Comparison of ENCODE assay signal across 15 cellular contexts in genomic region chr12:54032220-54032619, GRCh38. TPM values are rescaled to one million over a fixed set of nuclear protein-coding genes. Genes with fewer than 3 reads are reported as not detected.
DNase-seq lines count a peak whose midpoint lies in the region; ATAC-seq and TF ChIP-seq lines count a peak whose summit lies in the region.
"Had no signal": no experiment of that assay in that cellular context is flagged by ENCODE, and none has a peak within 500 bp of the region (broad histone marks: within the 10 kb centered on the region; RNA-seq: fewer than 3 reads in every experiment).

No MANE protein-coding gene starts in this region.

- H3K9me3 ChIP-seq in Peyer's patch = peaks cover 0 to 4% (median 0%) of the 10 kb centered on the region in 4 donors
- no peaks in the 10 kb centered on the region for H3K9me3 ChIP-seq in iPS-15b (ENCODE audit: control insufficient read depth, insufficient read depth, low read length)
- H3K9me3 ChIP-seq: thyroid gland had no signal

- peak overlapping the region; percentile 28 for H3K27ac Mint-ChIP-seq in activated CD4-positive, alpha-beta T cell treated with anti-CD3 and anti-CD28 coated beads, Interleukin-2, amount 10 ng/mL, durations not matched to agents 7 days and 5 days
- H3K27ac Mint-ChIP-seq in activated CD4-positive, alpha-beta T cell treated with anti-CD3 and anti-CD28 coated beads, Interleukin-2, amount 10 ng/mL, durations not matched to agents 24 days and 14 days = no peak overlapping the region
- H3K27ac Mint-ChIP-seq in stimulated activated naive B cell treated with anti-CD40 and anti-IgM and Interleukin-4, amounts not matched to agents 10 μg/mL and 1 μg/mL and 100 μg/mL, for 72 hours = peak overlapping the region; percentile 80
- H3K27ac Mint-ChIP-seq: activated naive CD8-positive, alpha-beta T cell treated with anti-CD3 and anti-CD28 coated beads, Interleukin-2, amount 50 U/mL, for 24 hours had no signal

- H3K4me3 ChIP-seq in Peyer's patch (peak overlapping the region in 1 of 4 donors; percentile 41), iPS-15b (ENCODE audit: low read depth, low read length) (peak overlapping the region; percentile 16)
- H3K4me3 ChIP-seq: thyroid gland had no signal

- peaks cover 0 to 13% of the 10 kb centered on the region in 2 donors for H3K27me3 ChIP-seq in Peyer's patch
- peaks cover 100% of the 10 kb centered on the region for H3K27me3 ChIP-seq in iPS-15b (ENCODE audit: control insufficient read depth, insufficient read depth, low read length)

- H3K27ac ChIP-seq in Peyer's patch = peak overlapping the region in 3 of 4 donors; percentile 18 to 94 (median 83)
- H3K27ac ChIP-seq: RWPE1, spleen, thyroid gland had no signal

- TF ChIP-seq CTCF in Peyer's patch (IDR thresholded peaks at IDR 0.05) = no peak

- peaks cover 86% of the 10 kb centered on the region for H3K27me3 Mint-ChIP-seq in activated CD4-positive, alpha-beta T cell treated with anti-CD3 and anti-CD28 coated beads, Interleukin-2, amount 10 ng/mL, durations not matched to agents 7 days and 5 days
- peaks cover 83% of the 10 kb centered on the region for H3K27me3 Mint-ChIP-seq in activated CD4-positive, alpha-beta T cell treated with anti-CD3 and anti-CD28 coated beads, Interleukin-2, amount 10 ng/mL, durations not matched to agents 24 days and 14 days
- H3K27me3 Mint-ChIP-seq in stimulated activated naive B cell treated with anti-CD40 and anti-IgM and Interleukin-4, amounts not matched to agents 10 μg/mL and 1 μg/mL and 100 μg/mL, for 72 hours = peaks cover 79 to 92% of the 10 kb centered on the region in 2 donors

- H3K9ac ChIP-seq in iPS-15b (ENCODE audit: low read depth, low read length) = no peak overlapping the region

- CTCF ChIA-PET in activated CD4-positive, alpha-beta T cell treated with anti-CD3 and anti-CD28 coated beads, Interleukin-2, amount 10 ng/mL, durations not matched to agents 7 days and 5 days (lab: Charles Lee) = interaction anchor here (0.6 to 3.2 kb wide), 36 partner anchors 8 to 530 kb away, joined by 3 to 29 read pairs (median 5); partner anchors contain the start of genes HOXC12, HOXC4, HOXC8 and SMUG1

- H3K4me1 ChIP-seq in Peyer's patch (peaks cover 0 to 32% (median 9%) of the 10 kb centered on the region in 4 donors), iPS-15b (ENCODE audit: control insufficient read depth, insufficient read depth, low read length) (peaks cover 2% of the 10 kb centered on the region)

- H3K36me3 ChIP-seq in Peyer's patch = no peaks in the 10 kb centered on the region
- H3K36me3 ChIP-seq in iPS-15b (ENCODE audit: control insufficient read depth, insufficient read depth, low read length) = no peaks in the 10 kb centered on the region
- H3K36me3 ChIP-seq: spleen, thyroid gland had no signal

- peaks cover 27% of the 10 kb centered on the region for H3K4me1 Mint-ChIP-seq in activated CD4-positive, alpha-beta T cell treated with anti-CD3 and anti-CD28 coated beads, Interleukin-2, amount 10 ng/mL, durations not matched to agents 7 days and 5 days
- peaks cover 19% of the 10 kb centered on the region for H3K4me1 Mint-ChIP-seq in activated CD4-positive, alpha-beta T cell treated with anti-CD3 and anti-CD28 coated beads, Interleukin-2, amount 10 ng/mL, durations not matched to agents 24 days and 14 days
- H3K4me1 Mint-ChIP-seq in stimulated activated naive B cell treated with anti-CD40 and anti-IgM and Interleukin-4, amounts not matched to agents 10 μg/mL and 1 μg/mL and 100 μg/mL, for 72 hours = peaks cover 30 to 33% of the 10 kb centered on the region in 2 donors

- intact Hi-C loops in activated CD4-positive, alpha-beta T cell treated with anti-CD3 and anti-CD28 coated beads, Interleukin-2, amount 10 ng/mL, durations not matched to agents 24 days and 14 days (cut with micrococcal nuclease) = loop anchor here (1.0 to 5.0 kb wide), 5 partner anchors 15 to 159 kb away; no protein-coding TSS in a partner anchor

- ATAC-seq in stimulated activated naive B cell treated with anti-CD40 and anti-IgM and Interleukin-4, amounts not matched to agents 10 μg/mL and 1 μg/mL and 100 μg/mL, for 72 hours (replicated peaks) = no peak
- ATAC-seq in GM19324 (IDR thresholded peaks at IDR 0.05; ENCODE audit: low FRiP score, unreplicated experiment) = no peak
- ATAC-seq: activated naive CD8-positive, alpha-beta T cell treated with anti-CD3 and anti-CD28 coated beads, Interleukin-2, amount 50 U/mL, for 24 hours had no signal

- no peak for TF ChIP-seq POLR2A in Peyer's patch (IDR thresholded peaks at IDR 0.05)

- H3K36me3 Mint-ChIP-seq in activated CD4-positive, alpha-beta T cell treated with anti-CD3 and anti-CD28 coated beads, Interleukin-2, amount 10 ng/mL, durations not matched to agents 7 days and 5 days (ENCODE audit: low read depth) = no peaks in the 10 kb centered on the region
- H3K36me3 Mint-ChIP-seq in activated CD4-positive, alpha-beta T cell treated with anti-CD3 and anti-CD28 coated beads, Interleukin-2, amount 10 ng/mL, durations not matched to agents 24 days and 14 days (ENCODE audit: low read depth) = no peaks in the 10 kb centered on the region
- H3K36me3 Mint-ChIP-seq in stimulated activated naive B cell treated with anti-CD40 and anti-IgM and Interleukin-4, amounts not matched to agents 10 μg/mL and 1 μg/mL and 100 μg/mL, for 72 hours = peaks cover 0 to 1% of the 10 kb centered on the region in 2 donors

- no peak overlapping the region for H3K4me3 Mint-ChIP-seq in activated CD4-positive, alpha-beta T cell treated with anti-CD3 and anti-CD28 coated beads, Interleukin-2, amount 10 ng/mL, durations not matched to agents 7 days and 5 days
- no peak overlapping the region for H3K4me3 Mint-ChIP-seq in activated CD4-positive, alpha-beta T cell treated with anti-CD3 and anti-CD28 coated beads, Interleukin-2, amount 10 ng/mL, durations not matched to agents 24 days and 14 days
- peak overlapping the region in 1 of 2 donors; percentile 28 for H3K4me3 Mint-ChIP-seq in stimulated activated naive B cell treated with anti-CD40 and anti-IgM and Interleukin-4, amounts not matched to agents 10 μg/mL and 1 μg/mL and 100 μg/mL, for 72 hours

- POLR2A ChIA-PET in activated CD4-positive, alpha-beta T cell treated with anti-CD3 and anti-CD28 coated beads, Interleukin-2, amount 10 ng/mL, durations not matched to agents 7 days and 5 days (lab: Charles Lee) = interaction anchor here (1.4 kb wide), 1 partner anchor 159 kb away, joined by 7 read pairs; no protein-coding TSS in a partner anchor

- no peaks in the 10 kb centered on the region for H3K9me3 Mint-ChIP-seq in activated CD4-positive, alpha-beta T cell treated with anti-CD3 and anti-CD28 coated beads, Interleukin-2, amount 10 ng/mL, durations not matched to agents 7 days and 5 days
- no peaks in the 10 kb centered on the region for H3K9me3 Mint-ChIP-seq in activated CD4-positive, alpha-beta T cell treated with anti-CD3 and anti-CD28 coated beads, Interleukin-2, amount 10 ng/mL, durations not matched to agents 24 days and 14 days
- no peaks in the 10 kb centered on the region for H3K9me3 Mint-ChIP-seq in stimulated activated naive B cell treated with anti-CD40 and anti-IgM and Interleukin-4, amounts not matched to agents 10 μg/mL and 1 μg/mL and 100 μg/mL, for 72 hours
- H3K9me3 Mint-ChIP-seq: activated naive CD8-positive, alpha-beta T cell treated with anti-CD3 and anti-CD28 coated beads, Interleukin-2, amount 50 U/mL, for 24 hours had no signal

- DNase-seq in activated CD4-positive, alpha-beta T cell treated with anti-CD3 and anti-CD28 coated beads, Interleukin-2, amount 10 ng/mL, durations not matched to agents 7 days and 5 days = no peak
- DNase-seq in activated CD4-positive, alpha-beta T cell treated with anti-CD3 and anti-CD28 coated beads, Interleukin-2, amount 10 ng/mL, durations not matched to agents 24 days and 14 days = no peak
- DNase-seq in Peyer's patch = no peak
- no peak for DNase-seq in stimulated activated naive B cell treated with anti-CD40 and anti-IgM and Interleukin-4, amounts not matched to agents 10 μg/mL and 1 μg/mL and 100 μg/mL, for 72 hours
- no peak for DNase-seq in HCEC 1CT
- DNase-seq in T-helper 9 cell = no peak

RNA-seq across cellular contexts. Expression of gene HOXC5, which starts 0.6 kb away (rescaled TPM):
- total RNA-seq in activated CD4-positive, alpha-beta T cell treated with anti-CD3 and anti-CD28 coated beads, Interleukin-2, amount 10 ng/mL, durations not matched to agents 7 days and 5 days = not detected
- not detected in 2 replicates for total RNA-seq in activated CD4-positive, alpha-beta T cell treated with anti-CD3 and anti-CD28 coated beads, Interleukin-2, amount 10 ng/mL, durations not matched to agents 24 days and 14 days
- not detected for total RNA-seq in Peyer's patch
- total RNA-seq: A172; activated CD4-positive, alpha-beta memory T cell treated with anti-CD3 and anti-CD28 coated beads for 36 hours; left ventricle myocardium superior; spleen had no signal

RNA-seq across cellular contexts. Expression of gene HOXC6, which starts 4.0 kb away (rescaled TPM):
- total RNA-seq in activated CD4-positive, alpha-beta T cell treated with anti-CD3 and anti-CD28 coated beads, Interleukin-2, amount 10 ng/mL, durations not matched to agents 7 days and 5 days = not detected
- not detected in 2 replicates for total RNA-seq in activated CD4-positive, alpha-beta T cell treated with anti-CD3 and anti-CD28 coated beads, Interleukin-2, amount 10 ng/mL, durations not matched to agents 24 days and 14 days
- 1 to 10 TPM in 2 of 4 donors, under 1 TPM in 2; 0.70 to 1.7 (median 1.3) TPM for total RNA-seq in Peyer's patch
- total RNA-seq: activated CD4-positive, alpha-beta memory T cell treated with anti-CD3 and anti-CD28 coated beads for 36 hours; thyroid gland had no signal

RNA-seq across cellular contexts. Expression of gene HOXC4, which starts 21.4 kb away (rescaled TPM):
- total RNA-seq in activated CD4-positive, alpha-beta T cell treated with anti-CD3 and anti-CD28 coated beads, Interleukin-2, amount 10 ng/mL, durations not matched to agents 7 days and 5 days = not detected
- not detected in 2 replicates for total RNA-seq in activated CD4-positive, alpha-beta T cell treated with anti-CD3 and anti-CD28 coated beads, Interleukin-2, amount 10 ng/mL, durations not matched to agents 24 days and 14 days
- 1 to 10 TPM; 1.1 to 8.3 (median 1.8) TPM for total RNA-seq in Peyer's patch
- total RNA-seq: A172, left ventricle myocardium superior had no signal

RNA-seq across cellular contexts. Expression of gene HOXC8, which starts 23.4 kb away (rescaled TPM):
- not detected for total RNA-seq in activated CD4-positive, alpha-beta T cell treated with anti-CD3 and anti-CD28 coated beads, Interleukin-2, amount 10 ng/mL, durations not matched to agents 7 days and 5 days
- not detected in 2 replicates for total RNA-seq in activated CD4-positive, alpha-beta T cell treated with anti-CD3 and anti-CD28 coated beads, Interleukin-2, amount 10 ng/mL, durations not matched to agents 24 days and 14 days
- total RNA-seq in Peyer's patch = 1 to 10 TPM in 3 of 4 donors, under 1 TPM in 1; 0.35 to 1.7 (median 1.1) TPM
- total RNA-seq: A172; activated CD4-positive, alpha-beta memory T cell treated with anti-CD3 and anti-CD28 coated beads for 36 hours; left ventricle myocardium superior; spleen; thyroid gland had no signal

RNA-seq across cellular contexts. Expression of gene HOXC9, which starts 32.3 kb away (rescaled TPM):
- not detected for total RNA-seq in activated CD4-positive, alpha-beta T cell treated with anti-CD3 and anti-CD28 coated beads, Interleukin-2, amount 10 ng/mL, durations not matched to agents 7 days and 5 days
- total RNA-seq in activated CD4-positive, alpha-beta T cell treated with anti-CD3 and anti-CD28 coated beads, Interleukin-2, amount 10 ng/mL, durations not matched to agents 24 days and 14 days = not detected in 2 replicates
- 10 to 100 TPM in 1 of 4 donors, 1 to 10 TPM in 2, not detected in 1; 1.7 to 13.2 (median 1.9) TPM for total RNA-seq in Peyer's patch
- total RNA-seq: activated CD4-positive, alpha-beta memory T cell treated with anti-CD3 and anti-CD28 coated beads for 36 hours; left ventricle myocardium superior; spleen had no signal
